1 cellular context compared by ENCODE assay signal in the genomic region with DNA sequence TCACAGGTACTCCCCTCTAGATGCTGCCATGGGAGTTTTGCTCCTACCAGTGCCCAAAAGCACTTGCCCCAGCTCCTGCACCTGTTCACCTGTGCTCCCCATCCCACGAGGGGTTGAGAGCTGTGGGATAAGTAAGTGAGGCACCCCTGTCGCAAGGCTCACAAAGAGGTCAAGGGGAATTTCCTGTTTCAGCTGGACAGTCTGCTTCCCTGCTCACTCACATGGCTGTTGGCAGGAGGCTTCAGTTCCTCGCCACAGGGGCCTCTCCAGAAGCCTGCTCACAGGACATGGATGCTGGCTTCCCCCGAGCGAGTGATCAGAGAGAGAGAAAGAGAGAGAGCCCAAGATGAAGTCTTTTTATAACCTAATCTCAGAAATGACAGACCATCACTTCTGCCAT.
TF ChIP-seq lines count a peak whose summit lies in the region.

No MANE protein-coding gene starts in this region.

TF ChIP-seq in H1, 55 proteins besides CTCF, POLR2A, EP300 and RAD21:
- TF ChIP-seq JUND (IDR thresholded peaks at IDR 0.05; ENCODE audit: low read length) = no peak
